ENCODE assay signal across 2 cellular contexts in the genomic region with DNA sequence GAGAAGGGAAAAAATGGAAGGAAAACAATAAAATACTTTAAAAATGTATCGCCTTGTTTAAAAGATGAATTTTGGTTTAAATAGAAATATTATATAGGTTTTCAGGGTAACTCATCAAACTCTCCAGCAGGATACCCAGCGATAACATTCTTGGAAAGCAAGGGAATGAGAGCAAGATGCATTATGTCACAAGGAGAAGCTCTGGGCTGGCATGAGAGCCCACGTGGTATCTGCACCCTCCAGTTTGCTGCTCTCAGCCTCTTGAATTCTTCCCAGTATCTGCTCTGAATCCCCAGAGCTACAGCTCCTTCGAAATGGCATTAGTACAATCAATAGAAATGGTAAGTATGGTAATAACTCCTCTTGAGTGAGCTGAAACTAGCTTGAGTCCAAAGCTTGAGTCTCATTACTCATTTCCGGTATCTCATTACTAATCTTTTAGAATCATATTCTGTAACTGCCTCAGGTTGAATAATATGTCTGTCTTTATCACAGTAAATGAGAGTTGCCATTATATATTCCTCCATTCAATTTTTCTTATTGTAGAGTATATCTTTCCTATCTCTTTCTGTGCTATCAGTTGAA.
TF ChIP-seq lines count a peak whose summit lies in the region.

No MANE protein-coding gene starts in this region.

TF ChIP-seq in IMR-90, 13 proteins besides CTCF, POLR2A, EP300 and RAD21:
- no peak for TF ChIP-seq MAFK (IDR thresholded peaks at IDR 0.05; ENCODE audit: low read depth, low read length)
- TF ChIP-seq RFX5 (IDR thresholded peaks at IDR 0.05; ENCODE audit: low read depth, low read length): no peak
- no peak for TF ChIP-seq FOS (IDR thresholded peaks at IDR 0.05; ENCODE audit: low read depth, low read length)
- TF ChIP-seq NFE2L2 (IDR thresholded peaks at IDR 0.05; ENCODE audit: low read depth, low read length): no peak
- no peak for TF ChIP-seq MXI1 (IDR thresholded peaks at IDR 0.05; ENCODE audit: borderline replicate concordance, low read depth, low read length)
- TF ChIP-seq CHD1 (IDR thresholded peaks at IDR 0.05; ENCODE audit: low read depth, low read length): no peak
- TF ChIP-seq, protein P1, sequence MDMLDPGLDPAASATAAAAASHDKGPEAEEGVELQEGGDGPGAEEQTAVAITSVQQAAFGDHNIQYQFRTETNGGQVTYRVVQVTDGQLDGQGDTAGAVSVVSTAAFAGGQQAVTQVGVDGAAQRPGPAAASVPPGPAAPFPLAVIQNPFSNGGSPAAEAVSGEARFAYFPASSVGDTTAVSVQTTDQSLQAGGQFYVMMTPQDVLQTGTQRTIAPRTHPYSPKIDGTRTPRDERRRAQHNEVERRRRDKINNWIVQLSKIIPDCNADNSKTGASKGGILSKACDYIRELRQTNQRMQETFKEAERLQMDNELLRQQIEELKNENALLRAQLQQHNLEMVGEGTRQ (IDR thresholded peaks at IDR 0.05; ENCODE audit: low read depth, low read length): no peak
- no peak for TF ChIP-seq CEBPB (IDR thresholded peaks at IDR 0.05; ENCODE audit: low read depth, low read length)
- TF ChIP-seq RCOR1 (IDR thresholded peaks at IDR 0.05; ENCODE audit: insufficient replicate concordance, low read length): no peak
- TF ChIP-seq SMC3 (IDR thresholded peaks at IDR 0.05; ENCODE audit: low read depth, low read length): no peak
- TF ChIP-seq MAZ (IDR thresholded peaks at IDR 0.05; ENCODE audit: borderline replicate concordance, low read depth, low read length): no peak
- TF ChIP-seq, protein P2, sequence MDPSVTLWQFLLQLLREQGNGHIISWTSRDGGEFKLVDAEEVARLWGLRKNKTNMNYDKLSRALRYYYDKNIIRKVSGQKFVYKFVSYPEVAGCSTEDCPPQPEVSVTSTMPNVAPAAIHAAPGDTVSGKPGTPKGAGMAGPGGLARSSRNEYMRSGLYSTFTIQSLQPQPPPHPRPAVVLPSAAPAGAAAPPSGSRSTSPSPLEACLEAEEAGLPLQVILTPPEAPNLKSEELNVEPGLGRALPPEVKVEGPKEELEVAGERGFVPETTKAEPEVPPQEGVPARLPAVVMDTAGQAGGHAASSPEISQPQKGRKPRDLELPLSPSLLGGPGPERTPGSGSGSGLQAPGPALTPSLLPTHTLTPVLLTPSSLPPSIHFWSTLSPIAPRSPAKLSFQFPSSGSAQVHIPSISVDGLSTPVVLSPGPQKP (IDR thresholded peaks at IDR 0.05; ENCODE audit: borderline replicate concordance, low read depth, low read length): no peak

TF ChIP-seq in SK-N-SH treated with all-trans-retinoic acid at 6 μM for 48 hours, 23 proteins besides CTCF, POLR2A, EP300 and RAD21:
- TF ChIP-seq ISL1 (CRISPR knock-in tag; IDR thresholded peaks at IDR 0.05) (peak; percentile 55), CSDC2 (CRISPR knock-in tag; IDR thresholded peaks at IDR 0.05) (no peak)
